ENCODE assay signal across 9 cellular contexts in genomic region chr18:62979172-62979571, GRCh38.
DNase-seq lines count a peak whose midpoint lies in the region; ATAC-seq and TF ChIP-seq lines count a peak whose summit lies in the region.
"Had no signal": no experiment of that assay in that cellular context is flagged by ENCODE, and none has a peak within 500 bp of the region (broad histone marks: within the 10 kb centered on the region; RNA-seq: fewer than 3 reads in every experiment).

No MANE protein-coding gene starts in this region.

- H3K36me3 Mint-ChIP-seq in neural crest cell (ENCODE audit: low read depth) = peaks cover 10% of the 10 kb centered on the region
- H3K36me3 Mint-ChIP-seq in effector memory CD8-positive, alpha-beta T cell (ENCODE audit: insufficient read depth) = peaks cover 8% of the 10 kb centered on the region

- DNase-seq in DMS153 (lab: John Stamatoyannopoulos, UW) (peak; percentile 84), NCI-H2081 treated with DMSO at 0.1 percent for 48 hours (lab: John Stamatoyannopoulos, UW) (peak; percentile 25), brain microvascular endothelial cell (peak; percentile 21), neural crest cell (ENCODE audit: low read depth, low spot score) (no peak)
- no peak for DNase-seq in stimulated activated CD4-positive, alpha-beta T cell treated with anti-CD3 and anti-CD28 coated beads, Interleukin-2, amount 100 ng/mL, for 24 hours
- no peak for DNase-seq in effector memory CD8-positive, alpha-beta T cell
- no peak for DNase-seq in stimulated activated CD4-positive, alpha-beta T cell treated with anti-CD3 and anti-CD28 coated beads, Interleukin-4, amount 100 ng/mL, for 4 hours

- H3K27ac ChIP-seq in brain microvascular endothelial cell = no peak overlapping the region

- H3K27me3 Mint-ChIP-seq in neural crest cell (ENCODE audit: low read depth) = no peaks in the 10 kb centered on the region
- H3K27me3 Mint-ChIP-seq in effector memory CD8-positive, alpha-beta T cell = no peaks in the 10 kb centered on the region
- H3K27me3 Mint-ChIP-seq: activated naive CD4-positive, alpha-beta T cell treated with anti-CD3 and anti-CD28 coated beads, Interleukin-2, amount 50 U/mL, for 24 hours had no signal

- H3K9me3 Mint-ChIP-seq in neural crest cell = no peaks in the 10 kb centered on the region
- H3K9me3 Mint-ChIP-seq in effector memory CD8-positive, alpha-beta T cell = no peaks in the 10 kb centered on the region
- H3K9me3 Mint-ChIP-seq: activated naive CD4-positive, alpha-beta T cell treated with anti-CD3 and anti-CD28 coated beads, Interleukin-2, amount 50 U/mL, for 24 hours had no signal

- no peak overlapping the region for H3K4me3 Mint-ChIP-seq in neural crest cell
- H3K4me3 Mint-ChIP-seq in effector memory CD8-positive, alpha-beta T cell = no peak overlapping the region
- H3K4me3 Mint-ChIP-seq: activated naive CD4-positive, alpha-beta T cell treated with anti-CD3 and anti-CD28 coated beads, Interleukin-2, amount 50 U/mL, for 24 hours had no signal

- TF ChIP-seq CTCF in brain microvascular endothelial cell (IDR thresholded peaks at IDR 0.05; ENCODE audit: low read depth, low read length, missing control alignments) (no peak), neural crest cell (conservative IDR thresholded peaks at IDR 0.05) (no peak)

- ATAC-seq in HG02759 (IDR thresholded peaks at IDR 0.05; ENCODE audit: unreplicated experiment) = no peak
- ATAC-seq in effector memory CD8-positive, alpha-beta T cell (replicated peaks) = no peak

- peaks cover 19% of the 10 kb centered on the region for H3K4me1 Mint-ChIP-seq in neural crest cell
- H3K4me1 Mint-ChIP-seq in effector memory CD8-positive, alpha-beta T cell (ENCODE audit: low read depth in 2 of 2) = peaks cover 4 to 6% of the 10 kb centered on the region in 2 donors
- H3K4me1 Mint-ChIP-seq: activated naive CD4-positive, alpha-beta T cell treated with anti-CD3 and anti-CD28 coated beads, Interleukin-2, amount 50 U/mL, for 24 hours had no signal

- in situ Hi-C loops in brain microvascular endothelial cell (cut with HindIII; ENCODE audit: low pct_ligation_motif_present, low sequenced_read_pairs) = no loop called here

- H3K27ac Mint-ChIP-seq in neural crest cell (ENCODE audit: unreplicated experiment) = peak overlapping the region; percentile 86
- no peak overlapping the region for H3K27ac Mint-ChIP-seq in effector memory CD8-positive, alpha-beta T cell
- H3K27ac Mint-ChIP-seq: activated naive CD4-positive, alpha-beta T cell treated with anti-CD3 and anti-CD28 coated beads, Interleukin-2, amount 50 U/mL, for 24 hours had no signal

- H3K4me3 ChIP-seq in brain microvascular endothelial cell (ENCODE audit: low read depth, low read length) = no peak overlapping the region

- peaks cover 2% of the 10 kb centered on the region for H3K36me3 ChIP-seq in brain microvascular endothelial cell (replicated peaks)

- no peaks in the 10 kb centered on the region for H3K27me3 ChIP-seq in brain microvascular endothelial cell (replicated peaks)

Comparison
In these comparisons a context has a peak if more than half of its experiments do, and no peak if none do; other contexts are left out.
1. DNase-seq: peak in DMS153 (single experiment), NCI-H2081 treated with DMSO at 0.1 percent for 48 hours (single experiment) and brain microvascular endothelial cell (single experiment); none in neural crest cell (single experiment), stimulated activated CD4-positive, alpha-beta T cell treated with anti-CD3 and anti-CD28 coated beads, Interleukin-2, amount 100 ng/mL, for 24 hours (0 of 2), effector memory CD8-positive, alpha-beta T cell (0 of 3) and stimulated activated CD4-positive, alpha-beta T cell treated with anti-CD3 and anti-CD28 coated beads, Interleukin-4, amount 100 ng/mL, for 4 hours (0 of 2).